9 cellular contexts compared by ENCODE assay signal in genomic region chr5:32542216-32543059, GRCh38. TPM values are rescaled to one million over a fixed set of nuclear protein-coding genes. Genes with fewer than 3 reads are reported as not detected.
DNase-seq lines count a peak whose midpoint lies in the region; ATAC-seq and TF ChIP-seq lines count a peak whose summit lies in the region.
"Had no signal": no experiment of that assay in that cellular context is flagged by ENCODE, and none has a peak within 500 bp of the region (broad histone marks: within the 10 kb centered on the region; RNA-seq: fewer than 3 reads in every experiment).

No MANE protein-coding gene starts in this region.

- no peak for TF ChIP-seq CTCF in OCI-LY3 (IDR thresholded peaks at IDR 0.05; ENCODE audit: low read depth, low read length)
- TF ChIP-seq CTCF in endodermal cell (conservative IDR thresholded peaks at IDR 0.05): no peak

- no peak overlapping the region for H2AK5ac ChIP-seq in mesenchymal stem cell (ENCODE audit: low read length, severe bottlenecking)

- H3K79me1 ChIP-seq in mesenchymal stem cell (replicated peaks; ENCODE audit: low read length, poor library complexity, severe bottlenecking): no peaks in the 10 kb centered on the region

- H3K27me3 ChIP-seq in OCI-LY3 (ENCODE audit: low read depth, low read length) (peaks cover 22% of the 10 kb centered on the region), mesenchymal stem cell (ENCODE audit: control insufficient read depth in 1 of 2, insufficient read depth in 1 of 2, low read length in 2 of 2) (no peaks in the 10 kb centered on the region), endodermal cell (ENCODE audit: control insufficient read depth, insufficient read depth, low read length, poor library complexity, severe bottlenecking) (no peaks in the 10 kb centered on the region)
- H3K27me3 ChIP-seq: SJSA1 had no signal

- no peak overlapping the region for H3K4me3 Mint-ChIP-seq in endodermal cell

- H3K4me1 ChIP-seq in OCI-LY3 (ENCODE audit: low read length) (peaks cover 55% of the 10 kb centered on the region), mesenchymal stem cell (ENCODE audit: control insufficient read depth, insufficient read depth, low read depth, low read length) (no peaks in the 10 kb centered on the region), endodermal cell (ENCODE audit: control insufficient read depth, insufficient read depth, low read length) (no peaks in the 10 kb centered on the region)
- H3K4me1 ChIP-seq: SJSA1 had no signal

- H2BK12ac ChIP-seq in mesenchymal stem cell (ENCODE audit: low read length in 2 of 2): no peak overlapping the region

- peaks cover 2% of the 10 kb centered on the region for H3K36me3 ChIP-seq in OCI-LY3 (replicated peaks; ENCODE audit: low read depth, low read length)
- no peaks in the 10 kb centered on the region for H3K36me3 ChIP-seq in mesenchymal stem cell (ENCODE audit: control insufficient read depth in 1 of 2, insufficient read depth in 2 of 2, low read depth in 1 of 2, low read length in 2 of 2)
- no peaks in the 10 kb centered on the region for H3K36me3 ChIP-seq in endodermal cell (ENCODE audit: control insufficient read depth, insufficient read depth, low read length)
- H3K36me3 ChIP-seq: SJSA1 had no signal

- H3K9me3 ChIP-seq in OCI-LY3 (ENCODE audit: insufficient read depth, low read length): peaks cover 8% of the 10 kb centered on the region; the same call in 1 of the 2 replicates
- no peaks in the 10 kb centered on the region for H3K9me3 ChIP-seq in mesenchymal stem cell (ENCODE audit: control insufficient read depth, low read length)
- no peaks in the 10 kb centered on the region for H3K9me3 ChIP-seq in endodermal cell (ENCODE audit: control insufficient read depth, low read length)
- H3K9me3 ChIP-seq: SJSA1 had no signal

- DNase-seq in mesenchymal stem cell: peak; percentile 35
- no peak for DNase-seq in pons (ENCODE audit: low spot score)
- DNase-seq in NCI-H2196 (lab: John Stamatoyannopoulos, UW; ENCODE audit: unreplicated experiment): no peak
- no peak for DNase-seq in caudate nucleus (lab: John Stamatoyannopoulos, UW)
- no peak for DNase-seq in endodermal cell

- peaks cover 9% of the 10 kb centered on the region for H3K27me3 Mint-ChIP-seq in endodermal cell (ENCODE audit: insufficient read depth)

- ATAC-seq in GM19043 (IDR thresholded peaks at IDR 0.05; ENCODE audit: low read depth, unreplicated experiment) (peak; percentile 72), HG02840 (IDR thresholded peaks at IDR 0.05; ENCODE audit: low FRiP score, unreplicated experiment) (peak; percentile 79)

- no peaks in the 10 kb centered on the region for H3K4me1 Mint-ChIP-seq in endodermal cell

- H3K4me2 ChIP-seq in OCI-LY3 (ENCODE audit: low read length) (peak overlapping the region; percentile 52), mesenchymal stem cell (ENCODE audit: low read length, poor library complexity, severe bottlenecking) (no peak overlapping the region)

- H2AFZ ChIP-seq in OCI-LY3 (ENCODE audit: low read depth, low read length) (no peak overlapping the region), mesenchymal stem cell (ENCODE audit: low read depth, low read length) (no peak overlapping the region)

- H2BK15ac ChIP-seq in mesenchymal stem cell (ENCODE audit: low read depth, poor library complexity, severe bottlenecking): no peak overlapping the region

- H4K20me1 ChIP-seq in OCI-LY3 (ENCODE audit: insufficient read depth, low read length): no peaks in the 10 kb centered on the region

- H3K9ac ChIP-seq in OCI-LY3 (ENCODE audit: low read length): no peak overlapping the region
- no peak overlapping the region for H3K9ac ChIP-seq in mesenchymal stem cell (ENCODE audit: low read length)
- no peak overlapping the region for H3K9ac ChIP-seq in endodermal cell (ENCODE audit: extremely low read depth, low read length, poor library complexity, severe bottlenecking)

- no peak overlapping the region for H3K27ac Mint-ChIP-seq in endodermal cell

- H3K4ac ChIP-seq in mesenchymal stem cell (ENCODE audit: low read depth in 1 of 2, low read length in 2 of 2): no peak overlapping the region

- H3K4me3 ChIP-seq in OCI-LY3 (ENCODE audit: low read length): no peak overlapping the region
- H3K4me3 ChIP-seq in mesenchymal stem cell (ENCODE audit: insufficient read depth in 1 of 2, low read depth in 1 of 2, low read length in 2 of 2): no peak overlapping the region
- H3K4me3 ChIP-seq in endodermal cell (ENCODE audit: low read length): no peak overlapping the region
- H3K4me3 ChIP-seq: SJSA1 had no signal

- 68% methylated on average over 8 of the region's 10 CpGs for WGBS in mesenchymal stem cell
- 83 to 90% methylated on average over 5 to 10 of the region's 10 CpGs for WGBS in endodermal cell (ENCODE audit: insufficient coverage in 1 of 2, insufficient read length in 1 of 2), 2 experiments

- no peak overlapping the region for H3K14ac ChIP-seq in mesenchymal stem cell (ENCODE audit: low read length in 2 of 2)

- no peaks in the 10 kb centered on the region for H3K9me3 Mint-ChIP-seq in endodermal cell

- H4K8ac ChIP-seq in mesenchymal stem cell (ENCODE audit: low read length): no peak overlapping the region

- no peaks in the 10 kb centered on the region for H3K36me3 Mint-ChIP-seq in endodermal cell (ENCODE audit: low read depth)

- H2BK5ac ChIP-seq in mesenchymal stem cell (ENCODE audit: low read depth, low read length, poor library complexity, severe bottlenecking): no peak overlapping the region

- peak overlapping the region; percentile 54 for H3K27ac ChIP-seq in OCI-LY3 (ENCODE audit: low read length)
- H3K27ac ChIP-seq in mesenchymal stem cell (ENCODE audit: low read length, poor library complexity, severe bottlenecking): no peak overlapping the region
- no peak overlapping the region for H3K27ac ChIP-seq in caudate nucleus (ENCODE audit: low read depth, low read length)
- H3K27ac ChIP-seq in endodermal cell (ENCODE audit: low read depth, low read length): no peak overlapping the region
- H3K27ac ChIP-seq: SJSA1 had no signal

- no peak overlapping the region for H2BK120ac ChIP-seq in mesenchymal stem cell (ENCODE audit: low read depth, low read length)

- no peaks in the 10 kb centered on the region for H3K79me2 ChIP-seq in OCI-LY3 (ENCODE audit: low read length)

- no peak overlapping the region for H3K18ac ChIP-seq in mesenchymal stem cell (ENCODE audit: low read depth in 1 of 2, low read length in 2 of 2)

- no peak overlapping the region for H3K23ac ChIP-seq in mesenchymal stem cell (ENCODE audit: low read length in 2 of 2)

- H4K91ac ChIP-seq in mesenchymal stem cell (ENCODE audit: low read length): no peak overlapping the region

RNA-seq across cellular contexts. Expression of gene SUB1, which starts 42.9 kb away (rescaled TPM):
- polyA plus RNA-seq in mesenchymal stem cell (2013, experiment 1 of 2): 466 TPM
- 578 TPM for polyA plus RNA-seq in mesenchymal stem cell (2013, experiment 2 of 2)
- total RNA-seq in endodermal cell: 100 to 1,000 TPM; 230 to 288 TPM
- polyA plus RNA-seq in endodermal cell (2013, experiment 1 of 2): 195 TPM
- polyA plus RNA-seq in endodermal cell (2013, experiment 2 of 2): 208 TPM
